In the genomic region with DNA sequence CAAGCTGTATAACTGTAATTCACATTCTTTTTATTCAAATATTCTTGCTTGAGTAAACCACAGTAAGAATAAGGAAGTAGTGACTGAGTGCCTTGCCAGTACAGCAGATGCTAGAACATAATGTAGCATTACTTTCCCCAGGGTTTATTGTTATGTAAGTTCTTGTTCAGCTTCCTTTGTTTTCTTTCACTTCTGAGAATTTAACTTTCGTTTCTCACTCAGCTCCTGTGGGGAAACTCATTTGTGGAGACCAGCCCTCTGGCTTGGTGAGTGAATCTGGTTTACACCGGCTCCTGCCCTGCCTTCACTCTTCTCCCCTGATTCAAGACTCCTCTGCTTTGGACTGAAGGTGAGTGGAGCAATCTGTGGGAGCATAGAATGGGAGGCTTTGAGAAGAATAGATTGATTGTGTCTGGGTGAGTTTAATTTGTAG, we compare ENCODE assay signal across 1 cellular context.
TF ChIP-seq lines count a peak whose summit lies in the region.

A gene with protein sequence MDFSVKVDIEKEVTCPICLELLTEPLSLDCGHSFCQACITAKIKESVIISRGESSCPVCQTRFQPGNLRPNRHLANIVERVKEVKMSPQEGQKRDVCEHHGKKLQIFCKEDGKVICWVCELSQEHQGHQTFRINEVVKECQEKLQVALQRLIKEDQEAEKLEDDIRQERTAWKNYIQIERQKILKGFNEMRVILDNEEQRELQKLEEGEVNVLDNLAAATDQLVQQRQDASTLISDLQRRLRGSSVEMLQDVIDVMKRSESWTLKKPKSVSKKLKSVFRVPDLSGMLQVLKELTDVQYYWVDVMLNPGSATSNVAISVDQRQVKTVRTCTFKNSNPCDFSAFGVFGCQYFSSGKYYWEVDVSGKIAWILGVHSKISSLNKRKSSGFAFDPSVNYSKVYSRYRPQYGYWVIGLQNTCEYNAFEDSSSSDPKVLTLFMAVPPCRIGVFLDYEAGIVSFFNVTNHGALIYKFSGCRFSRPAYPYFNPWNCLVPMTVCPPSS (plus strand): TSS at position 240 of the 433 bp plus-strand sequence. CDS start 6,443 bp downstream, outside the sequence.

TF ChIP-seq in IMR-90, 13 proteins besides CTCF, POLR2A, EP300 and RAD21:
- TF ChIP-seq, protein P1, sequence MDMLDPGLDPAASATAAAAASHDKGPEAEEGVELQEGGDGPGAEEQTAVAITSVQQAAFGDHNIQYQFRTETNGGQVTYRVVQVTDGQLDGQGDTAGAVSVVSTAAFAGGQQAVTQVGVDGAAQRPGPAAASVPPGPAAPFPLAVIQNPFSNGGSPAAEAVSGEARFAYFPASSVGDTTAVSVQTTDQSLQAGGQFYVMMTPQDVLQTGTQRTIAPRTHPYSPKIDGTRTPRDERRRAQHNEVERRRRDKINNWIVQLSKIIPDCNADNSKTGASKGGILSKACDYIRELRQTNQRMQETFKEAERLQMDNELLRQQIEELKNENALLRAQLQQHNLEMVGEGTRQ (IDR thresholded peaks at IDR 0.05; ENCODE audit: low read depth, low read length), result no peak
- TF ChIP-seq BHLHE40 (IDR thresholded peaks at IDR 0.05; ENCODE audit: low read depth, low read length), result no peak
- no peak for TF ChIP-seq MAZ (IDR thresholded peaks at IDR 0.05; ENCODE audit: borderline replicate concordance, low read depth, low read length)
- TF ChIP-seq SMC3 (IDR thresholded peaks at IDR 0.05; ENCODE audit: low read depth, low read length), result no peak
- TF ChIP-seq RCOR1 (IDR thresholded peaks at IDR 0.05; ENCODE audit: insufficient replicate concordance, low read length), result no peak
- TF ChIP-seq CHD1 (IDR thresholded peaks at IDR 0.05; ENCODE audit: low read depth, low read length), result no peak
